In genomic region chr11:69640260-69640994, GRCh38 we compare ENCODE assay signal across 8 cellular contexts. TPM values are rescaled to one million over a fixed set of nuclear protein-coding genes. Genes with fewer than 3 reads are reported as not detected.
DNase-seq lines count a peak whose midpoint lies in the region; ATAC-seq and TF ChIP-seq lines count a peak whose summit lies in the region.

No MANE protein-coding gene starts in this region.

- peak; percentile 47 for DNase-seq in GM10266 (ENCODE audit: extremely low spot score)
- DNase-seq in SW480 (ENCODE audit: low spot score): peak; percentile 62
- peak; percentile 20 to 46 for DNase-seq in foreskin keratinocyte
- peak; percentile 81 for DNase-seq in posterior vena cava (ENCODE audit: low spot score)
- no peak for DNase-seq in NCI-H187 treated with DMSO at 0.1 percent for 48 hours (lab: John Stamatoyannopoulos, UW)

- ATAC-seq in foreskin keratinocyte: no peak
- no peak for ATAC-seq in HG03432 (IDR thresholded peaks at IDR 0.05; ENCODE audit: unreplicated experiment)
- ATAC-seq in GM21528 (IDR thresholded peaks at IDR 0.05; ENCODE audit: low FRiP score, unreplicated experiment): no peak
- no peak for ATAC-seq in GM19035 (IDR thresholded peaks at IDR 0.05; ENCODE audit: unreplicated experiment)

- TF ChIP-seq CTCF in GM10266 (IDR thresholded peaks at IDR 0.05; ENCODE audit: control insufficient read depth, insufficient read depth, low read depth, missing control alignments) (no peak), foreskin keratinocyte (conservative IDR thresholded peaks at IDR 0.05) (no peak)

- peaks cover 15% of the 10 kb centered on the region for H3K27me3 ChIP-seq in foreskin keratinocyte

- intact Hi-C loops in posterior vena cava (cut with DNase I): loop anchor here (2.0 to 5.0 kb wide), 3 partner anchors 343 to 538 kb away; partner anchors contain the start of gene MYEOV (in 1 of the 2)

- peak overlapping the region; percentile 50 for H3K27ac ChIP-seq in foreskin keratinocyte

- no peaks in the 10 kb centered on the region for H3K4me1 ChIP-seq in foreskin keratinocyte

RNA-seq across cellular contexts. Expression of gene CCND1, which starts 0.5 kb away (rescaled TPM):
- total RNA-seq in foreskin keratinocyte: 109 and 138 TPM in 2 replicates
- 42.6 and 45.3 TPM in 2 replicates for polyA plus RNA-seq in foreskin keratinocyte
- 100 to 1,000 TPM in 1 of 2 donors, 10 to 100 TPM in 1; 65.8 to 100 TPM for total RNA-seq in posterior vena cava

RNA-seq across cellular contexts. Expression of gene LTO1, which starts 34.7 kb away (rescaled TPM):
- total RNA-seq in foreskin keratinocyte (13.5 and 15.7 TPM in 2 replicates), posterior vena cava (10 to 100 TPM; 17.2 to 18.5 TPM)
- 14.9 and 15.0 TPM in 2 replicates for polyA plus RNA-seq in foreskin keratinocyte
